Comparison of ENCODE assay signal across 8 cellular contexts in the genomic region with DNA sequence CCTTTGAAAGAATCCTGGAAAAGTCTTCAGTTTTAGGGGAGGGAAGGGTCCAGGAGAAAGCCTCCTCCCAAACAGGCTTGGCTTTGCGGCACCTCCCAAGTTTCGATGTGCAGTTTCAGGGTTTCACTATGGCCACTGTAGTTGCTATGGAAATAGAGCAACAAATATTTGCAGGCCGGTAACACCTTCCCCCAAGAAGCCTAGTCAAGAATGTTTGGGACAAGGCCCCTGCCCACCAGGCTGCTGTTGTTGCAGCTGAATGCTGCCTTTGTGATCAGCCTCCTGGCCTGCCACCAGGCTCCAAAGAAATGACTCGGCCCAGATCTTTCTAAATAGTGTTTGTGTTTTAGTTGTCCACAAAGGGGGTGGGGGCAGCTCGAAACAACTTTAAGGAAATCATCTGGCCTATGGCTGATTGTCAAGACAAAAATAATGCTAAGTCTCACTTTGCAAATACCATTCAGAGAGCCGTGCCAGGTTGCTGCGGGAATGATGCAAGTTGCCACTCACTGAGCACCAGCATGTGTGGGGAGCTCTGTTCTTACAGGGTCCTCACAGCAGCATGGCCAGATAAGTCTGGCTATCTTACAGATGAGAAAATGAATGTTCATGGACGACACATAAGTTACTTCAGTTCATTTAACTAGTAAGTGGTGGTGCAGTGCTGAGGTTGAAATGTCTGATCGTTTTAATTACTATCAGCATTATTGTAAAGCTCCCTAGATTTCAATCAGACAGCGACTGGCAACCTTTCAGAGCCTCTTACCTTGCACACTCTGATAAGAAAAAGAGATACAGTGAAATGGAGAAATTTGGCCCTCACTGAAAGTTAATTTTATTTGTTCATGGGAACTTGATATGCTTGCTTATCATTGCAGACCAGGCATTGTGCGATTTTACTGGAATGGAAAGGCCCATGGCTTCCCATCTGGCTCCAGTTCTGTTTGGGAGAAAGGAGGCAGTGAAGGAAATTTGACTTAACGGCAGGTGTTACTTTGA.
DNase-seq lines count a peak whose midpoint lies in the region; ATAC-seq, FAIRE-seq and TF ChIP-seq lines count a peak whose summit lies in the region.

No MANE protein-coding gene starts in this region.

- H3K27me3 ChIP-seq in MM.1S (replicated peaks; ENCODE audit: insufficient read depth, low read length) (no peaks in the 10 kb centered on the region), astrocyte (ENCODE audit: insufficient read depth, low read length) (no peaks in the 10 kb centered on the region), testis (no peaks in the 10 kb centered on the region)

- no peak for FAIRE-seq in astrocyte (lab: Jason Lieb, UNC)

- peaks cover 2% of the 10 kb centered on the region for H3K27me3 Mint-ChIP-seq in astrocyte (ENCODE audit: low read depth, unreplicated experiment)
- H3K27me3 Mint-ChIP-seq in activated naive CD4-positive, alpha-beta T cell treated with anti-CD3 and anti-CD28 coated beads for 36 hours (ENCODE audit: low read depth): no peaks in the 10 kb centered on the region

- peak overlapping the region; percentile 61 for H3K9ac ChIP-seq in MM.1S (ENCODE audit: low read length)
- H3K9ac ChIP-seq in astrocyte (ENCODE audit: low read length): peak overlapping the region; percentile 39

- H3K27ac ChIP-seq in MM.1S (ENCODE audit: low read length) (peak overlapping the region; percentile 64), astrocyte (ENCODE audit: low read depth, low read length) (peak overlapping the region; percentile 46), testis (no peak overlapping the region)

- H3K4me2 ChIP-seq in MM.1S (ENCODE audit: low read depth, low read length) (peak overlapping the region; percentile 80), astrocyte (ENCODE audit: low read length) (peak overlapping the region; percentile 50)

- H3F3A ChIP-seq in MM.1S (ENCODE audit: insufficient read depth, low read length): peaks cover 17% of the 10 kb centered on the region; the same call in 1 of the 2 replicates

- no peak for TF ChIP-seq CTCF in MM.1S (IDR thresholded peaks at IDR 0.05; ENCODE audit: low read length)
- TF ChIP-seq CTCF in astrocyte (IDR thresholded peaks at IDR 0.05; ENCODE audit: insufficient read depth, low read depth, low read length): no peak
- no peak for TF ChIP-seq CTCF in testis (IDR thresholded peaks at IDR 0.05)

- H4K20me1 ChIP-seq in MM.1S (ENCODE audit: insufficient read depth, low read length) (no peaks in the 10 kb centered on the region), astrocyte (ENCODE audit: insufficient read depth, low read length) (no peaks in the 10 kb centered on the region)

- WGBS in testis, 2 donors: 35 to 65% methylated on average over 12 of the region's 12 CpGs

- H3K9me2 ChIP-seq in MM.1S (replicated peaks; ENCODE audit: insufficient read depth, low read length): no peaks in the 10 kb centered on the region

- CTCF ChIA-PET in activated naive CD4-positive, alpha-beta T cell treated with anti-CD3 and anti-CD28 coated beads for 36 hours (lab: Charles Lee): interaction anchor here (1.0 kb wide), 1 partner anchor 17 kb away, joined by 4 read pairs; no protein-coding TSS in a partner anchor

- H3K36me3 ChIP-seq in MM.1S (replicated peaks; ENCODE audit: insufficient read depth, low read length) (no peaks in the 10 kb centered on the region), astrocyte (ENCODE audit: insufficient read depth, low read length) (no peaks in the 10 kb centered on the region), testis (ENCODE audit: low read depth, missing control alignments) (no peaks in the 10 kb centered on the region)

- H3K79me2 ChIP-seq in MM.1S (ENCODE audit: low read length) (no peaks in the 10 kb centered on the region), astrocyte (ENCODE audit: insufficient read depth, low read length) (no peaks in the 10 kb centered on the region)

- H3K36me3 Mint-ChIP-seq in astrocyte (ENCODE audit: low read depth, unreplicated experiment): no peaks in the 10 kb centered on the region
- H3K36me3 Mint-ChIP-seq in activated naive CD4-positive, alpha-beta T cell treated with anti-CD3 and anti-CD28 coated beads for 36 hours (ENCODE audit: low read depth): no peaks in the 10 kb centered on the region

- H3K4me1 ChIP-seq in MM.1S (ENCODE audit: low read length) (peaks cover 25% of the 10 kb centered on the region), astrocyte (ENCODE audit: insufficient read depth, low read length) (peaks cover 10% of the 10 kb centered on the region), testis (peaks cover 11% of the 10 kb centered on the region)

- peaks cover 2% of the 10 kb centered on the region for H3K9me3 Mint-ChIP-seq in astrocyte (ENCODE audit: unreplicated experiment)
- no peaks in the 10 kb centered on the region for H3K9me3 Mint-ChIP-seq in activated naive CD4-positive, alpha-beta T cell treated with anti-CD3 and anti-CD28 coated beads for 36 hours

- H3K4me3 Mint-ChIP-seq in astrocyte (ENCODE audit: unreplicated experiment): no peak overlapping the region
- H3K4me3 Mint-ChIP-seq in activated naive CD4-positive, alpha-beta T cell treated with anti-CD3 and anti-CD28 coated beads for 36 hours: no peak overlapping the region

- H3K4me3 ChIP-seq in MM.1S (ENCODE audit: low read length): peak overlapping the region; percentile 9; the same call in 1 of the 2 replicates
- no peak overlapping the region for H3K4me3 ChIP-seq in astrocyte (ENCODE audit: insufficient read depth, low read depth, low read length)
- no peak overlapping the region for H3K4me3 ChIP-seq in testis

- H3K27ac Mint-ChIP-seq in astrocyte (ENCODE audit: unreplicated experiment): peak overlapping the region; percentile 70
- H3K27ac Mint-ChIP-seq in activated naive CD4-positive, alpha-beta T cell treated with anti-CD3 and anti-CD28 coated beads for 36 hours: no peak overlapping the region

- H2AFZ ChIP-seq in MM.1S (ENCODE audit: low read length) (peak overlapping the region; percentile 45), astrocyte (ENCODE audit: low read depth, low read length) (peak overlapping the region; percentile 41)

- intact Hi-C loops in testis (cut with DNase I; ENCODE audit: low total_unique reads): no loop called here
- intact Hi-C loops in activated naive CD4-positive, alpha-beta T cell treated with anti-CD3 and anti-CD28 coated beads for 36 hours (cut with micrococcal nuclease): no loop called here

- peaks cover 11% of the 10 kb centered on the region for H3K4me1 Mint-ChIP-seq in astrocyte (ENCODE audit: low read depth, unreplicated experiment)
- H3K4me1 Mint-ChIP-seq in activated naive CD4-positive, alpha-beta T cell treated with anti-CD3 and anti-CD28 coated beads for 36 hours (ENCODE audit: low read depth): no peaks in the 10 kb centered on the region

- H3K9me3 ChIP-seq in MM.1S (replicated peaks; ENCODE audit: insufficient read depth, low read length): no peaks in the 10 kb centered on the region
- no peaks in the 10 kb centered on the region for H3K9me3 ChIP-seq in astrocyte (ENCODE audit: insufficient read depth, low read depth, low read length)
- no peaks in the 10 kb centered on the region for H3K9me3 ChIP-seq in testis

- DNase-seq in MM.1S (peak; percentile 73), astrocyte (ENCODE audit: low read depth) (peak; percentile 77), iPS-NIHi11 (ENCODE audit: low spot score) (peak; percentile 73), superior temporal gyrus (ENCODE audit: extremely low spot score) (peak; percentile 82), testis (no peak), NCI-H524 (lab: John Stamatoyannopoulos, UW) (no peak)
- DNase-seq in activated naive CD4-positive, alpha-beta T cell treated with anti-CD3 and anti-CD28 coated beads for 36 hours: no peak

- ATAC-seq in GM21737 (IDR thresholded peaks at IDR 0.05; ENCODE audit: unreplicated experiment): no peak

- TF ChIP-seq POLR2A in testis (IDR thresholded peaks at IDR 0.05): no peak

Comparison
In these comparisons a context has a peak if more than half of its experiments do, and no peak if none do; other contexts are left out.
1. DNase-seq: peak in MM.1S (single experiment), astrocyte (single experiment), iPS-NIHi11 (single experiment) and superior temporal gyrus (single experiment); none in testis (single experiment), NCI-H524 (0 of 2) and activated naive CD4-positive, alpha-beta T cell treated with anti-CD3 and anti-CD28 coated beads for 36 hours (single experiment).
2. H3K27ac ChIP-seq: peak in MM.1S (single experiment) and astrocyte (single experiment); none in testis (0 of 2).